Comparison of ENCODE assay signal across 8 cellular contexts in the genomic region with DNA sequence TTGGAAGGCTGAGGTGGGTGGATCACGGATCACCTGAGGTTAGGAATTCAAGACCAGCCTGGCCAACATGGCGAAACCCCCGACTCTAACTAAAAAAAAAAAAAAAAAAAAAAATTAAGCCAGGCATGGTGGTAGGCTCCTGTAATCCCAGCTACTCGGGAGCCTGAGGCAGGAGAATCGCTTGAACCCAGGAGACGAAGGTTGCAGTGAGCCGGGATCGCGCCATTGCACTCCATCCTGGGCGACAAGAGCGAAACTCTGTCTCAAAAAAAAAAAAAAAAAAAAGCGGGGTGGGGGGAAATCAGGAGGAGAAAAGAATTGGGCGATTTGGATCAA. TPM values are rescaled to one million over a fixed set of nuclear protein-coding genes. Genes with fewer than 3 reads are reported as not detected.
DNase-seq lines count a peak whose midpoint lies in the region; ATAC-seq and TF ChIP-seq lines count a peak whose summit lies in the region.
"Not testable (repeated sequence)": the region's sequence is repeated elsewhere in the genome, so short reads cannot be mapped to it uniquely, and the experiment has no call there.

No MANE protein-coding gene starts in this region.

- peak overlapping the region; percentile 21 for H3K4me3 ChIP-seq in NT2/D1 (ENCODE audit: insufficient read length, low read depth)
- peak overlapping the region; percentile 16 to 59 (median 50) for H3K4me3 ChIP-seq in breast epithelium
- H3K4me3 ChIP-seq in fibroblast of the aortic adventitia (ENCODE audit: low read depth, low read length) = peak overlapping the region; percentile 49
- peak overlapping the region in 2 of 3 donors; percentile 16 to 45 for H3K4me3 ChIP-seq in liver (ENCODE audit: low read depth in 1 of 3, low read length in 3 of 3)
- peak overlapping the region; percentile 3 to 13 for H3K4me3 ChIP-seq in prostate gland
- peak overlapping the region; percentile 45 to 47 for H3K4me3 ChIP-seq in tibial artery

- not testable (repeated sequence) for H3K9me3 Mint-ChIP-seq in CD14-positive monocyte; activated T-cell treated with anti-CD3 and anti-CD28 coated beads, Interleukin-2, amount 50 U/mL, for 4 hours

- not testable (repeated sequence) for TF ChIP-seq CTCF in CD14-positive monocyte (IDR thresholded peaks at IDR 0.05); breast epithelium (IDR thresholded peaks at IDR 0.05); fibroblast of the aortic adventitia (IDR thresholded peaks at IDR 0.05; ENCODE audit: insufficient read depth, low read length); liver (IDR thresholded peaks at IDR 0.05; ENCODE audit: low read depth, low read length, missing input control); prostate gland (IDR thresholded peaks at IDR 0.05); tibial artery (IDR thresholded peaks at IDR 0.05)

- WGBS in liver = 60% methylated on average over 13 of the region's 13 CpGs
- 38% methylated on average over 13 of the region's 13 CpGs for WGBS in prostate gland

- H3K27ac Mint-ChIP-seq in CD14-positive monocyte = peak overlapping the region in 6 of 7 donors; percentile 84 to 95 (median 92)

- not testable (repeated sequence) for H3K36me3 Mint-ChIP-seq in CD14-positive monocyte; activated T-cell treated with anti-CD3 and anti-CD28 coated beads, Interleukin-2, amount 50 U/mL, for 4 hours (ENCODE audit: insufficient read depth)

- not testable (repeated sequence) for TF ChIP-seq POLR2A in breast epithelium (IDR thresholded peaks at IDR 0.05); prostate gland (IDR thresholded peaks at IDR 0.05)

- not testable (repeated sequence) for H3K4me1 ChIP-seq in NT2/D1 (ENCODE audit: insufficient read depth, insufficient read length); breast epithelium; prostate gland (replicated peaks)
- H3K4me1 ChIP-seq in liver (ENCODE audit: control insufficient read depth in 4 of 4, insufficient read depth in 4 of 4, low read length in 3 of 4) (peaks cover 9 to 28% (median 12%) of the 10 kb centered on the region in 4 donors), tibial artery (peaks cover 0 to 42% (median 31%) of the 10 kb centered on the region in 4 donors)

- H3K27me3 Mint-ChIP-seq in CD14-positive monocyte (ENCODE audit: low read depth in 3 of 3); activated T-cell treated with anti-CD3 and anti-CD28 coated beads, Interleukin-2, amount 50 U/mL, for 4 hours (ENCODE audit: low read depth): not testable (repeated sequence)

- intact Hi-C loops in CD14-positive monocyte (cut with micrococcal nuclease) = loop anchor here in 1 of 2 donors (5.0 to 10.0 kb wide), 3 partner anchors 41 to 246 kb away; a partner anchor contains a TSS
- intact Hi-C loops in breast epithelium (cut with DNase I; ENCODE audit: low total_unique reads); prostate gland (cut with DNase I); tibial artery (cut with DNase I; ENCODE audit: low total_unique reads): not testable (repeated sequence)

- peaks cover 15% of the 10 kb centered on the region for H3K36me3 ChIP-seq in NT2/D1 (ENCODE audit: insufficient read depth, insufficient read length, low read length)
- H3K36me3 ChIP-seq in breast epithelium; liver (ENCODE audit: control insufficient read depth in 4 of 4, insufficient read depth in 3 of 4, low read depth in 1 of 4, low read length in 3 of 4); prostate gland: not testable (repeated sequence)
- H3K36me3 ChIP-seq in tibial artery = peaks cover 0 to 11% (median 4%) of the 10 kb centered on the region in 3 donors

- not testable (repeated sequence) for DNase-seq in CD14-positive monocyte (ENCODE audit: low spot score); NT2/D1 (ENCODE audit: low read depth, low spot score); activated T-cell treated with anti-CD3 and anti-CD28 coated beads, Interleukin-2, amount 50 U/mL, for 4 hours; breast epithelium (ENCODE audit: low spot score in 2 of 2); fibroblast of the aortic adventitia (ENCODE audit: low read depth); prostate gland (ENCODE audit: low spot score); tibial artery

- H3K9me3 ChIP-seq in NT2/D1 (ENCODE audit: insufficient read depth, low read length); breast epithelium; liver (ENCODE audit: control insufficient read depth in 4 of 4, low read length in 3 of 4); prostate gland; tibial artery: not testable (repeated sequence)

- H3K27me3 ChIP-seq in NT2/D1 (ENCODE audit: insufficient read depth, insufficient read length); breast epithelium; liver (ENCODE audit: control insufficient read depth in 4 of 4, insufficient read depth in 4 of 4, low read length in 3 of 4); prostate gland (replicated peaks; ENCODE audit: insufficient read depth); tibial artery: not testable (repeated sequence)

- not testable (repeated sequence) for TF ChIP-seq RAD21 in liver (IDR thresholded peaks at IDR 0.05)

- peaks cover 53% of the 10 kb centered on the region for H3K4me1 Mint-ChIP-seq in CD14-positive monocyte
- H3K4me1 Mint-ChIP-seq in activated T-cell treated with anti-CD3 and anti-CD28 coated beads, Interleukin-2, amount 50 U/mL, for 4 hours (ENCODE audit: low read depth) = peaks cover 28% of the 10 kb centered on the region

- H3K27ac ChIP-seq in breast epithelium = peak overlapping the region; percentile 92 to 93
- H3K27ac ChIP-seq in liver (ENCODE audit: low read depth in 1 of 2, low read length in 2 of 2) = peak overlapping the region; percentile 84 to 87
- peak overlapping the region; percentile 71 to 79 for H3K27ac ChIP-seq in prostate gland
- peak overlapping the region; percentile 69 to 90 for H3K27ac ChIP-seq in tibial artery

- ATAC-seq in activated T-cell treated with anti-CD3 and anti-CD28 coated beads, Interleukin-2, amount 50 U/mL, for 4 hours = not testable (repeated sequence)

- H3K4me3 Mint-ChIP-seq in CD14-positive monocyte = peak overlapping the region in 1 of 2 donors; percentile 55
- peak overlapping the region; percentile 19 for H3K4me3 Mint-ChIP-seq in activated T-cell treated with anti-CD3 and anti-CD28 coated beads, Interleukin-2, amount 50 U/mL, for 4 hours

- H3K9ac ChIP-seq in NT2/D1 (ENCODE audit: insufficient read length, low read depth) = peak overlapping the region; percentile 76
- H3K9ac ChIP-seq in liver (ENCODE audit: low read depth in 1 of 2, low read length in 2 of 2) = not testable (repeated sequence)

RNA-seq across cellular contexts. Expression of a gene that starts 2.0 kb away (rescaled TPM):
- polyA plus RNA-seq in CD14-positive monocyte = 10 to 100 TPM; 53.1 to 54.6 TPM
- 1 to 10 TPM; 1.3 to 2.5 (median 2.0) TPM for total RNA-seq in activated T-cell treated with anti-CD3 and anti-CD28 coated beads, Interleukin-2, amount 50 U/mL, for 4 hours
- total RNA-seq in breast epithelium = 10 to 100 TPM in 2 of 3 donors, 1 to 10 TPM in 1; 7.4 to 13.9 (median 13.8) TPM
- 7.3 and 22.1 TPM in 2 replicates for total RNA-seq in fibroblast of the aortic adventitia (ENCODE audit: low replicate concordance)
- total RNA-seq in liver = 1 to 10 TPM; 1.6 to 1.9 TPM
- polyA plus RNA-seq in liver = 1 to 10 TPM; 1.5 to 2.1 TPM
- 10 to 100 TPM in 1 of 2 donors, 1 to 10 TPM in 1; 2.6 to 25.5 TPM for total RNA-seq in prostate gland

RNA-seq across cellular contexts. Expression of a gene that starts 11.0 kb away (rescaled TPM):
- 10 to 100 TPM; 52.2 to 78.6 TPM for polyA plus RNA-seq in CD14-positive monocyte
- total RNA-seq in activated T-cell treated with anti-CD3 and anti-CD28 coated beads, Interleukin-2, amount 50 U/mL, for 4 hours = 100 to 1,000 TPM; 129 to 135 (median 130) TPM
- 1 to 10 TPM; 6.9 to 9.7 (median 7.4) TPM for total RNA-seq in breast epithelium
- 2.8 and 24.9 TPM in 2 replicates for total RNA-seq in fibroblast of the aortic adventitia (ENCODE audit: low replicate concordance)
- total RNA-seq in liver = 10 to 100 TPM in 1 of 2 donors, 1 to 10 TPM in 1; 6.3 to 10.1 TPM
- 10 to 100 TPM; 15.0 to 16.6 TPM for polyA plus RNA-seq in liver
- total RNA-seq in prostate gland = 10 to 100 TPM; 15.0 to 22.1 TPM

RNA-seq across cellular contexts. Expression of a gene that starts 21.0 kb away (rescaled TPM):
- polyA plus RNA-seq in CD14-positive monocyte = under 1 TPM; 0.14 to 0.17 TPM
- 1 to 10 TPM; 4.8 to 5.4 (median 5.0) TPM for total RNA-seq in activated T-cell treated with anti-CD3 and anti-CD28 coated beads, Interleukin-2, amount 50 U/mL, for 4 hours
- total RNA-seq in breast epithelium = 1 to 10 TPM in 2 of 3 donors, under 1 TPM in 1; 0.32 to 3.6 (median 2.2) TPM
- total RNA-seq in fibroblast of the aortic adventitia (ENCODE audit: low replicate concordance) = 17.4 and 25.0 TPM in 2 replicates
- under 1 TPM; 0.25 to 0.51 TPM for total RNA-seq in liver
- under 1 TPM; 0.13 to 0.23 TPM for polyA plus RNA-seq in liver
- total RNA-seq in prostate gland = 1 to 10 TPM; 2.1 to 3.4 TPM

RNA-seq across cellular contexts. Expression of a gene that starts 39.3 kb away (rescaled TPM):
- polyA plus RNA-seq in CD14-positive monocyte = 10 to 100 TPM; 17.6 to 17.8 TPM
- total RNA-seq in activated T-cell treated with anti-CD3 and anti-CD28 coated beads, Interleukin-2, amount 50 U/mL, for 4 hours = 10 to 100 TPM; 15.7 to 18.9 (median 17.9) TPM
- total RNA-seq in breast epithelium = 10 to 100 TPM; 29.5 to 34.0 (median 33.4) TPM
- 7.0 and 9.4 TPM in 2 replicates for total RNA-seq in fibroblast of the aortic adventitia (ENCODE audit: low replicate concordance)
- total RNA-seq in liver = 10 to 100 TPM; 10.2 to 10.8 TPM
- 10 to 100 TPM; 12.3 to 22.1 TPM for polyA plus RNA-seq in liver
- 10 to 100 TPM; 37.8 to 40.6 TPM for total RNA-seq in prostate gland
